Comparison of ENCODE assay signal across 1 cellular context in genomic region chr15:93042211-93042610, GRCh38.
TF ChIP-seq lines count a peak whose summit lies in the region.

No MANE protein-coding gene starts in this region.

TF ChIP-seq in WTC11, 78 proteins besides CTCF, POLR2A, EP300 and RAD21:
- TF ChIP-seq JAZF1 (CRISPR knock-in tag; IDR thresholded peaks at IDR 0.05) (no peak), NFATC4 (CRISPR knock-in tag; IDR thresholded peaks at IDR 0.05) (no peak), ELF4 (CRISPR knock-in tag; IDR thresholded peaks at IDR 0.05; ENCODE audit: low read depth) (no peak), JUN (CRISPR knock-in tag; IDR thresholded peaks at IDR 0.05) (no peak), GABPB1 (CRISPR knock-in tag; IDR thresholded peaks at IDR 0.05) (no peak), E2F4 (CRISPR knock-in tag; IDR thresholded peaks at IDR 0.05; ENCODE audit: borderline replicate concordance, low read depth) (no peak), SP1 (CRISPR knock-in tag; conservative IDR thresholded peaks at IDR 0.05) (no peak), CBFB (CRISPR knock-in tag; IDR thresholded peaks at IDR 0.05; ENCODE audit: low read depth) (no peak), ATF2 (CRISPR knock-in tag; IDR thresholded peaks at IDR 0.05; ENCODE audit: borderline replicate concordance, low read depth) (no peak), ZSCAN18 (CRISPR knock-in tag; IDR thresholded peaks at IDR 0.05) (no peak), ZNF423 (CRISPR knock-in tag; IDR thresholded peaks at IDR 0.05) (no peak), RORB (CRISPR knock-in tag; IDR thresholded peaks at IDR 0.05) (no peak)
TF ChIP-seq in WTC11: peak in this region for 0.
